ENCODE assay signal across 8 cellular contexts in genomic region chr22:30326704-30327362, GRCh38. TPM values are rescaled to one million over a fixed set of nuclear protein-coding genes. Genes with fewer than 3 reads are reported as not detected.
A peak's percentile ranks its signal among the peaks of the same experiment; 100 is the strongest.
DNase-seq lines count a peak whose midpoint lies in the region; ATAC-seq and TF ChIP-seq lines count a peak whose summit lies in the region.

Gene TBC1D10A, minus strand, starts transcription at chr22:30326941. Its CDS starts 60 bp downstream, at chr22:30326881.

- peaks cover 19% of the 10 kb centered on the region for H3K4me1 ChIP-seq in smooth muscle cell (ENCODE audit: low read depth)

- ATAC-seq in GM18909 (IDR thresholded peaks at IDR 0.05; ENCODE audit: poor library complexity, unreplicated experiment), result peak; percentile 87
- peak; percentile 85 for ATAC-seq in HG03159 (IDR thresholded peaks at IDR 0.05; ENCODE audit: unreplicated experiment)
- ATAC-seq in activated B cell treated with CpG ODN at 0.5 μM for 24 hours (ENCODE audit: low read depth), result peak; percentile 94

- no peak for TF ChIP-seq CTCF in AG04450 (IDR thresholded peaks at IDR 0.05; ENCODE audit: low read depth, low read length)
- TF ChIP-seq CTCF in activated B cell treated with CpG ODN at 0.5 μM for 24 hours (IDR thresholded peaks at IDR 0.05), result no peak
- TF ChIP-seq CTCF in cardiac fibroblast (IDR thresholded peaks at IDR 0.05; ENCODE audit: low read depth, low read length), result no peak
- no peak for TF ChIP-seq CTCF in smooth muscle cell (IDR thresholded peaks at IDR 0.05; ENCODE audit: borderline replicate concordance, insufficient read depth, poor library complexity, severe bottlenecking)

- peaks cover 17% of the 10 kb centered on the region for H3F3A ChIP-seq in smooth muscle cell (ENCODE audit: low read depth)

- peaks cover 41% of the 10 kb centered on the region for H4K20me1 ChIP-seq in smooth muscle cell (ENCODE audit: low read depth)

- H3K9ac ChIP-seq in smooth muscle cell (ENCODE audit: low read depth), result peak within 1 kb of the TSS; percentile 92

- WGBS in smooth muscle cell (ENCODE audit: low lambda C conversion rate), result under 1% methylated on average over 26 of the region's 69 CpGs

- H3K27me3 Mint-ChIP-seq in activated B cell treated with CpG ODN at 0.5 μM for 24 hours, result no peaks in the 10 kb centered on the region

- H3K9me3 ChIP-seq in AG04450 (ENCODE audit: control insufficient read depth, insufficient read depth, low read length), result no peaks in the 10 kb centered on the region
- H3K9me3 ChIP-seq in smooth muscle cell (replicated peaks; ENCODE audit: low read depth), result no peaks in the 10 kb centered on the region

- peaks cover 45% of the 10 kb centered on the region for H3K4me1 Mint-ChIP-seq in activated B cell treated with CpG ODN at 0.5 μM for 24 hours

- H3K27ac ChIP-seq in AG04450 (ENCODE audit: low read depth, low read length) (peak within 1 kb of the TSS; percentile 58), smooth muscle cell (ENCODE audit: low read depth) (peak within 1 kb of the TSS; percentile 89)

- DNase-seq in AG04450 (ENCODE audit: low read depth, low spot score) (peak; percentile 57), NCI-H2227 (lab: John Stamatoyannopoulos, UW; ENCODE audit: unreplicated experiment) (peak; percentile 92), activated B cell treated with CpG ODN at 0.5 μM for 24 hours (peak; percentile 83), cardiac fibroblast (ENCODE audit: low read depth in 2 of 2) (peak; percentile 80 to 94), iPS-NIHi7 (ENCODE audit: extremely low spot score) (peak; percentile 100), smooth muscle cell (lab: John Stamatoyannopoulos, UW; ENCODE audit: unreplicated experiment) (peak; percentile 56)

- H3K27me3 ChIP-seq in AG04450 (ENCODE audit: control insufficient read depth, insufficient read depth, low read length) (no peaks in the 10 kb centered on the region), smooth muscle cell (ENCODE audit: low read depth) (no peaks in the 10 kb centered on the region)

- peak within 1 kb of the TSS; percentile 82 for H3K27ac Mint-ChIP-seq in activated B cell treated with CpG ODN at 0.5 μM for 24 hours

- POLR2A ChIA-PET in AG04450 (lab: Yijun Ruan, JAX) (interaction anchor here (0.6 to 1.5 kb wide), 9 partner anchors 9 to 71 kb away, joined by 3 to 14 read pairs (median 4); partner anchors contain the start of genes CASTOR1, CCDC157 and SF3A1), activated B cell treated with CpG ODN at 0.5 μM for 24 hours (lab: Charles Lee) (interaction anchor here (0.6 to 6.2 kb wide), 19 partner anchors 9 to 964 kb away, joined by 3 to 92 read pairs (median 6); partner anchors contain the start of genes CASTOR1, CCDC157, MORC2 and MTFP1)

- H3K36me3 ChIP-seq in smooth muscle cell (ENCODE audit: low read depth), result no peaks in the 10 kb centered on the region

- peak within 1 kb of the TSS; percentile 83 for H3K4me3 ChIP-seq in AG04450 (ENCODE audit: low read depth, low read length)
- peak within 1 kb of the TSS; percentile 75 to 95 for H3K4me3 ChIP-seq in cardiac fibroblast (replicated peaks in 1 of 2; ENCODE audit: low read depth in 2 of 2, low read length in 2 of 2)
- H3K4me3 ChIP-seq in smooth muscle cell, result peak within 1 kb of the TSS; percentile 82

- intact Hi-C loops in activated B cell treated with CpG ODN at 0.5 μM for 24 hours (cut with micrococcal nuclease), result loop anchor here (1.0 to 2.0 kb wide), 7 partner anchors 17 to 96 kb away; partner anchors contain the start of genes CASTOR1, RNF215 and SF3A1

- CTCF ChIA-PET in AG04450 (lab: Charles Lee) (interaction anchor here (0.7 to 7.0 kb wide), 2 partner anchors 38 to 946 kb away, joined by 7 to 44 read pairs; partner anchors contain the start of gene CASTOR1), activated B cell treated with CpG ODN at 0.5 μM for 24 hours (lab: Charles Lee) (interaction anchor here (0.8 to 7.5 kb wide), 6 partner anchors 9 to 59 kb away, joined by 3 to 83 read pairs (median 4); partner anchors contain the start of gene CASTOR1)

- H2AFZ ChIP-seq in smooth muscle cell (ENCODE audit: low read depth), result no peak within 1 kb of the TSS

- H3K79me2 ChIP-seq in smooth muscle cell (ENCODE audit: low read depth), result peaks cover 43% of the 10 kb centered on the region

- H3K9me3 Mint-ChIP-seq in activated B cell treated with CpG ODN at 0.5 μM for 24 hours, result no peaks in the 10 kb centered on the region

- H3K4me2 ChIP-seq in smooth muscle cell, result peak within 1 kb of the TSS; percentile 92

- H3K4me3 Mint-ChIP-seq in activated B cell treated with CpG ODN at 0.5 μM for 24 hours, result peak within 1 kb of the TSS; percentile 86

- H3K36me3 Mint-ChIP-seq in activated B cell treated with CpG ODN at 0.5 μM for 24 hours (ENCODE audit: low read depth), result peaks cover 19% of the 10 kb centered on the region

RNA-seq across cellular contexts. Expression of gene TBC1D10A, which starts in this region (rescaled TPM):
- polyA plus RNA-seq in AG04450 (2011; rRNA removed) (14.5 and 17.5 TPM in 2 replicates), smooth muscle cell (51.1 and 57.6 TPM in 2 replicates)
- polyA minus RNA-seq in AG04450 (2011; rRNA and poly(A)+ RNA removed), result 27.6 and 30.0 TPM in 2 replicates
- total RNA-seq in activated B cell treated with CpG ODN at 0.5 μM for 24 hours (20.1 and 20.4 TPM in 2 replicates), smooth muscle cell (16.8 and 23.0 TPM in 2 replicates)

Comparison
In these comparisons a context has a peak if more than half of its experiments do, and no peak if none do; other contexts are left out.
1. Peak in every context shown above with its lines: DNase-seq, ATAC-seq, H3K4me3 ChIP-seq and H3K27ac ChIP-seq.